8 cellular contexts compared by ENCODE assay signal in the genomic region with DNA sequence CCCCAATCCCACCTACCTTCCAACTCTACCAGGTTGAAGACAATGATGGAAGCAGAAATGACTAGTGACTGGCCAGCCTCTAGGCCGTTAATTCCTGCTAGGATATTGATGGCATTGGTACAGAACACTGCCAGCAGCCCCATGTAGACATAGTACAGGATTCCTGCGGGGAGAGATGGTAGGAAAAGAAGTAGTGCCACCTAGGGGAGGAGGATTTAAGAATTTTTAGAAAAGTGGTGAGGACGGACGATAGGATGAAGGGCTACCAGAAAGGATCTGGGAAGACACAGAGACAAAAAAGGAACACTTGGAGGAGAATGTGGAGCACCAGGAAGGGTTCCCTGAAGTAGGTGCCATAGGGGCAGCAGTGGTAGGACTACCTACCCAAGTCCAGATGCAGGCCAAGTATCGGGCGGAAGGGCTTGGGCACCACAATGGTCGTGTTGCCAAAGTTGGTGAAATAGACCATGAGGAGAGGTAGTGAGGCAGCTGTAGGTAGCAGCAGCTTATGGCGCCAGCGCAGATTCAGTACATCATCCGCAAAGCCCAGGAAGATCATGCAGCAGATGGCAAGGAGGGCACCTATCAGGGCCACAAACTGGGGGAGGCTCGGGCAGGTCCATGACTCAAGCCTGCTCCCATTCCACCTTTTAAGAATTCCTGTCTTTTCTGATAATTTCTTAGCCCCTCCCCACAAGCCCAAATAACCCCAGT. TPM values are rescaled to one million over a fixed set of nuclear protein-coding genes. Genes with fewer than 3 reads are reported as not detected.
DNase-seq lines count a peak whose midpoint lies in the region; ATAC-seq and TF ChIP-seq lines count a peak whose summit lies in the region.

No MANE protein-coding gene starts in this region.

- H3K9me3 Mint-ChIP-seq in CD4-positive, alpha-beta memory T cell, result peaks cover 0 to 1% (median 0%) of the 10 kb centered on the region in 8 donors

- DNase-seq in CD4-positive, alpha-beta memory T cell, result no peak
- DNase-seq in H7, result no peak
- DNase-seq in RWPE2 (ENCODE audit: low spot score), result no peak
- peak; percentile 66 for DNase-seq in epithelial cell of esophagus (ENCODE audit: low read depth)
- no peak for DNase-seq in ovary
- no peak for DNase-seq in iPS-NIHi11 (ENCODE audit: low spot score)
- no peak for DNase-seq in COR-L47 (lab: John Stamatoyannopoulos, UW)

- H3K4me1 ChIP-seq in CD4-positive, alpha-beta memory T cell (ENCODE audit: insufficient read depth, low read length), result peaks cover 39% of the 10 kb centered on the region
- H3K4me1 ChIP-seq in RWPE2 (ENCODE audit: insufficient read depth, poor library complexity, severe bottlenecking), result peaks cover 4% of the 10 kb centered on the region
- H3K4me1 ChIP-seq in ovary (ENCODE audit: insufficient read depth), result peaks cover 12% of the 10 kb centered on the region

- H3K4me3 ChIP-seq in CD4-positive, alpha-beta memory T cell (ENCODE audit: low read length in 2 of 2), result peak overlapping the region; percentile 87 to 98
- peak overlapping the region; percentile 94 for H3K4me3 ChIP-seq in H7 (ENCODE audit: insufficient read depth, low read depth, low read length)
- peak overlapping the region; percentile 66 for H3K4me3 ChIP-seq in RWPE2 (ENCODE audit: severe bottlenecking)
- H3K4me3 ChIP-seq in epithelial cell of esophagus (ENCODE audit: low read length), result peak overlapping the region; percentile 81
- peak overlapping the region; percentile 82 for H3K4me3 ChIP-seq in ovary

- CTCF ChIA-PET in CD4-positive, alpha-beta memory T cell (lab: Charles Lee; ENCODE audit: partially characterized antibody), result interaction anchor here (1.0 to 2.1 kb wide), 6 partner anchors 8 to 81 kb away, joined by 3 to 6 read pairs (median 4); partner anchors contain the start of genes HMBS and VPS11

- no peaks in the 10 kb centered on the region for H3K27me3 ChIP-seq in CD4-positive, alpha-beta memory T cell (ENCODE audit: insufficient read depth, low read length)
- H3K27me3 ChIP-seq in H7 (ENCODE audit: control insufficient read depth, insufficient read depth, low read length), result no peaks in the 10 kb centered on the region
- no peaks in the 10 kb centered on the region for H3K27me3 ChIP-seq in RWPE2 (ENCODE audit: insufficient read depth, poor library complexity, severe bottlenecking)
- no peaks in the 10 kb centered on the region for H3K27me3 ChIP-seq in ovary

- ATAC-seq in RWPE2 (ENCODE audit: low read depth) (no peak), GM21381 (IDR thresholded peaks at IDR 0.05; ENCODE audit: unreplicated experiment) (no peak)

- peaks cover 0 to 1% of the 10 kb centered on the region in 2 donors for H3K27me3 Mint-ChIP-seq in CD4-positive, alpha-beta memory T cell

- no peak for TF ChIP-seq EP300 in ovary (IDR thresholded peaks at IDR 0.05)

- intact Hi-C loops in CD4-positive, alpha-beta memory T cell (cut with micrococcal nuclease), result loop anchor here (5.0 kb wide), 2 partner anchors 222 to 1958 kb away; partner anchors contain the start of gene PAFAH1B2
- intact Hi-C loops in ovary (cut with DNase I), result loop anchor here in 1 of 4 donors (10.0 kb wide), 1 partner anchor 94 kb away; no protein-coding TSS in a partner anchor

- peaks cover 19 to 42% of the 10 kb centered on the region in 2 donors for H3K36me3 Mint-ChIP-seq in CD4-positive, alpha-beta memory T cell

- peak overlapping the region; percentile 66 to 94 (median 83) for H3K27ac Mint-ChIP-seq in CD4-positive, alpha-beta memory T cell

- POLR2A ChIA-PET in CD4-positive, alpha-beta memory T cell (lab: Charles Lee; ENCODE audit: partially characterized antibody), result interaction anchor here (1.0 to 6.0 kb wide), 4 partner anchors 19 to 143 kb away, joined by 3 to 109 read pairs (median 20); partner anchors contain the start of genes HINFP and VPS11

- H3K4me3 Mint-ChIP-seq in CD4-positive, alpha-beta memory T cell, result peak overlapping the region; percentile 93 to 99 (median 97)

- peak; percentile 73 for TF ChIP-seq CTCF in RWPE2 (IDR thresholded peaks at IDR 0.05; ENCODE audit: poor library complexity, severe bottlenecking)
- peak; percentile 55 for TF ChIP-seq CTCF in epithelial cell of esophagus (IDR thresholded peaks at IDR 0.05; ENCODE audit: insufficient read depth, low read depth, low read length, missing control alignments)
- TF ChIP-seq CTCF in ovary (IDR thresholded peaks at IDR 0.05), result no peak

- WGBS in ovary, 3 donors, result 40 to 48% (median 42%) methylated on average over 11 of the region's 11 CpGs

- H3K9me3 ChIP-seq in CD4-positive, alpha-beta memory T cell (ENCODE audit: control insufficient read depth in 1 of 2, low read length in 2 of 2), result no peaks in the 10 kb centered on the region
- H3K9me3 ChIP-seq in RWPE2 (ENCODE audit: severe bottlenecking) (no peaks in the 10 kb centered on the region), ovary (no peaks in the 10 kb centered on the region)

- TF ChIP-seq POLR2A in ovary (IDR thresholded peaks at IDR 0.05), result no peak

- H3K27ac ChIP-seq in CD4-positive, alpha-beta memory T cell (ENCODE audit: low read depth, low read length), result peak overlapping the region; percentile 91
- H3K27ac ChIP-seq in RWPE2 (ENCODE audit: poor library complexity, severe bottlenecking), result peak overlapping the region; percentile 83
- no peak overlapping the region for H3K27ac ChIP-seq in ovary

- peaks cover 23 to 59% (median 45%) of the 10 kb centered on the region in 4 donors for H3K4me1 Mint-ChIP-seq in CD4-positive, alpha-beta memory T cell

- peaks cover 17% of the 10 kb centered on the region for H3K36me3 ChIP-seq in CD4-positive, alpha-beta memory T cell (ENCODE audit: insufficient read depth, low read length)
- H3K36me3 ChIP-seq in H7 (replicated peaks; ENCODE audit: control insufficient read depth, insufficient read depth, low read length) (peaks cover 19% of the 10 kb centered on the region), RWPE2 (ENCODE audit: low read depth) (peaks cover 34% of the 10 kb centered on the region), ovary (no peaks in the 10 kb centered on the region)

RNA-seq across cellular contexts. Expression of gene DPAGT1, which starts 1.2 kb away (rescaled TPM):
- total RNA-seq in CD4-positive, alpha-beta memory T cell, result 10 to 100 TPM; 52.0 to 52.3 TPM
- 10 to 100 TPM; 32.9 to 52.3 TPM for polyA plus RNA-seq in CD4-positive, alpha-beta memory T cell
- 30.7 and 44.3 TPM in 2 replicates for total RNA-seq in H7 (2014; rRNA removed; shearing (Covaris generic))
- 10 to 100 TPM; 14.1 to 31.3 (median 24.4) TPM for total RNA-seq in ovary
- polyA plus RNA-seq in ovary, result 10 to 100 TPM; 18.3 to 61.4 TPM

RNA-seq across cellular contexts. Expression of gene C2CD2L, which starts 6.7 kb away (rescaled TPM):
- 10 to 100 TPM; 35.2 to 37.5 TPM for total RNA-seq in CD4-positive, alpha-beta memory T cell
- 10 to 100 TPM in 1 of 2 donors, 1 to 10 TPM in 1; 2.6 to 13.3 TPM for polyA plus RNA-seq in CD4-positive, alpha-beta memory T cell
- total RNA-seq in H7 (2014; rRNA removed; shearing (Covaris generic)), result 4.8 and 7.0 TPM in 2 replicates
- 10 to 100 TPM in 1 of 7 donors, 1 to 10 TPM in 6; 4.4 to 13.6 (median 8.8) TPM for total RNA-seq in ovary
- 1 to 10 TPM; 2.8 to 5.5 TPM for polyA plus RNA-seq in ovary

RNA-seq across cellular contexts. Expression of gene HMBS, which starts 15.7 kb away (rescaled TPM):
- total RNA-seq in CD4-positive, alpha-beta memory T cell, result 1 to 10 TPM; 5.1 to 5.8 TPM
- polyA plus RNA-seq in CD4-positive, alpha-beta memory T cell, result 10 to 100 TPM; 17.7 to 21.2 TPM
- total RNA-seq in H7 (2014; rRNA removed; shearing (Covaris generic)), result 12.2 and 14.3 TPM in 2 replicates
- total RNA-seq in ovary, result 10 to 100 TPM in 2 of 7 donors, 1 to 10 TPM in 5; 1.1 to 19.4 (median 8.7) TPM
- polyA plus RNA-seq in ovary, result 1 to 10 TPM; 4.6 to 7.6 TPM

RNA-seq across cellular contexts. Expression of gene HINFP, which starts 21.0 kb away (rescaled TPM):
- total RNA-seq in CD4-positive, alpha-beta memory T cell, result 10 to 100 TPM; 70.8 to 75.3 TPM
- polyA plus RNA-seq in CD4-positive, alpha-beta memory T cell, result 10 to 100 TPM in 1 of 2 donors, 1 to 10 TPM in 1; 9.3 to 16.0 TPM
- 21.2 and 33.2 TPM in 2 replicates for total RNA-seq in H7 (2014; rRNA removed; shearing (Covaris generic))
- total RNA-seq in ovary, result 10 to 100 TPM; 15.2 to 27.9 (median 22.8) TPM
- polyA plus RNA-seq in ovary, result 10 to 100 TPM; 17.5 to 20.4 TPM

RNA-seq across cellular contexts. Expression of gene VPS11, which starts 32.8 kb away (rescaled TPM):
- 10 to 100 TPM; 56.2 to 61.2 TPM for total RNA-seq in CD4-positive, alpha-beta memory T cell
- polyA plus RNA-seq in CD4-positive, alpha-beta memory T cell, result 10 to 100 TPM; 36.0 to 61.7 TPM
- total RNA-seq in H7 (2014; rRNA removed; shearing (Covaris generic)), result 17.5 and 21.9 TPM in 2 replicates
- 10 to 100 TPM; 24.3 to 45.0 (median 34.9) TPM for total RNA-seq in ovary
- 10 to 100 TPM; 40.1 to 47.8 TPM for polyA plus RNA-seq in ovary

Comparison
In these comparisons a context has a peak if more than half of its experiments do, and no peak if none do; other contexts are left out.
1. H3K27ac ChIP-seq: peak in CD4-positive, alpha-beta memory T cell (single experiment) and RWPE2 (single experiment); none in ovary (0 of 2).
2. CTCF ChIP-seq: peak in RWPE2 (single experiment) and epithelial cell of esophagus (single experiment); none in ovary (0 of 3).
3. Peak in every context shown above with its lines, with median percentiles within 50 percentile points of each other: H3K4me3 ChIP-seq.